In the genomic region with DNA sequence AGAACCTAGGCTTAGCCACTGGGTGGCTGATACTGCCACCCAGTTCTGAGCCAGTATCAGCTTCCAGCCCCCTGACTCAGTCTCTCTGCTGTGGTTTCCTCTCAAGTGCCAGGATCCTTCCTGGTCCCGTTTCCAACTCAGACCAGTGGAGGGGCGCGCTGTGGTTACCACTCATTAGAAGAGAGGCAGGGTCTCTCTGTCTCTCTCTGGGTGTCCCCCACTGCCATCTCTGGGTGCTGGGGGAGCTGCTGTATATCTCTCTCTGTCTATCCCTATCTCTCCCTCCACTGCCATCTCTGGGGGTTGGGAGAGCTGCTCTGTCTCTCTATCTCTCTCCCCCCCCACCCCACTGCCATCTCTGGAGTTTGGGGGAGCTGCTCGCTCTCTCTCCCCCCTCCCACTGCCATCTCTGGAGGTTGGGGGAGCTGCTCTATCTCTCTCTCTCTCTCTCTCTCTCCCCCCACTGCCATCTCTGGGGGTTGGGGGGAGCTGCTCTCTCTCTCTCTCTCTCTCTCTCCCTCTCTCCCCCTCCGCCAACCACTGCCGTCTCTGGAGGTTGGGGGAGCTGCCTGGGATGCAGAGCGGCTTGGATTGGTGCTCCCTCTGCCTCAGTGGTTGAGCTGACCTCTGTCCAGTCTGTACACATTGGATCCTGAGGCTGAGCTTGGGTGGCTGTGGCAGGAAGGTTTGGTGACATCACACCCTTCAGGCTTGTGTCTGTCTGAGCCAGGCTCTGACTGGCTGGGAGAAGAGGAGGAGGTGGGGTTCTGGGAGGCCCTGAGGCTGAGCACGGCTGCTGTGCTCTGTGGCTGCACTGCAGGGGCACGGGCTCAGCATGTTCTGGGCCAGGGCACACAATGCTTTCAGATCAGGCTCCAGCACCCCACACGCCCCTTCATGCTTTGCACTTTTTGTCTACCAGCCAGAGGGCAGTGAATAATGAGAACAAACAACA, we compare ENCODE assay signal across 8 cellular contexts.
DNase-seq lines count a peak whose midpoint lies in the region; ATAC-seq and TF ChIP-seq lines count a peak whose summit lies in the region.

No MANE protein-coding gene starts in this region.

- intact Hi-C loops in esophagus muscularis mucosa (cut with DNase I) (no loop called here), ovary (cut with DNase I) (no loop called here)

- WGBS in esophagus muscularis mucosa, result 70% methylated on average over 9 of the region's 10 CpGs
- 56 to 57% (median 57%) methylated on average over 10 of the region's 10 CpGs for WGBS in ovary, 3 donors

- TF ChIP-seq CTCF in esophagus muscularis mucosa (IDR thresholded peaks at IDR 0.05) (no peak), ovary (IDR thresholded peaks at IDR 0.05) (no peak)

- ATAC-seq in HG02798 (IDR thresholded peaks at IDR 0.05; ENCODE audit: poor library complexity, unreplicated experiment), result no peak

- DNase-seq in H4 (ENCODE audit: low spot score) (peak; percentile 34), SK-N-DZ (ENCODE audit: low spot score) (peak; percentile 85), esophagus muscularis mucosa (ENCODE audit: extremely low spot score) (peak; percentile 83), ovary (peak in 3 of 5 donors; percentile 21 to 49 (median 35)), NCI-H345 treated with DMSO at 0.1 percent for 48 hours (lab: John Stamatoyannopoulos, UW; ENCODE audit: unreplicated experiment) (no peak), iPS-NIHi7 (ENCODE audit: extremely low spot score) (no peak), DMS153 treated with DMSO at 0.1 percent for 48 hours (lab: John Stamatoyannopoulos, UW; ENCODE audit: unreplicated experiment) (no peak)

- H3K9me3 ChIP-seq in esophagus muscularis mucosa (no peaks in the 10 kb centered on the region), ovary (no peaks in the 10 kb centered on the region)

- H3K4me3 ChIP-seq in esophagus muscularis mucosa (no peak overlapping the region), ovary (no peak overlapping the region)

- H3K27ac ChIP-seq in esophagus muscularis mucosa (replicated peaks in 1 of 4) (peak overlapping the region in 2 of 4 donors; percentile 47 to 51), ovary (no peak overlapping the region)

- no peaks in the 10 kb centered on the region for H3K27me3 ChIP-seq in esophagus muscularis mucosa
- no peaks in the 10 kb centered on the region for H3K27me3 ChIP-seq in ovary

- TF ChIP-seq EP300 in esophagus muscularis mucosa (IDR thresholded peaks at IDR 0.05) (no peak), ovary (IDR thresholded peaks at IDR 0.05) (no peak)

- no peaks in the 10 kb centered on the region for H3K36me3 ChIP-seq in esophagus muscularis mucosa
- H3K36me3 ChIP-seq in ovary, result no peaks in the 10 kb centered on the region

- H3K4me1 ChIP-seq in esophagus muscularis mucosa (peaks cover 0 to 18% (median 12%) of the 10 kb centered on the region in 4 donors), ovary (ENCODE audit: insufficient read depth) (no peaks in the 10 kb centered on the region)

- TF ChIP-seq POLR2A in esophagus muscularis mucosa (IDR thresholded peaks at IDR 0.05; ENCODE audit: low read depth) (no peak), ovary (IDR thresholded peaks at IDR 0.05) (no peak)

Comparison
In these comparisons a context has a peak if more than half of its experiments do, and no peak if none do; other contexts are left out.
1. DNase-seq: peak in H4 (single experiment), SK-N-DZ (single experiment), esophagus muscularis mucosa (single experiment) and ovary (3 of 5); none in NCI-H345 treated with DMSO at 0.1 percent for 48 hours (single experiment), iPS-NIHi7 (single experiment) and DMS153 treated with DMSO at 0.1 percent for 48 hours (single experiment).